Comparison of ENCODE assay signal across 9 cellular contexts in the genomic region with DNA sequence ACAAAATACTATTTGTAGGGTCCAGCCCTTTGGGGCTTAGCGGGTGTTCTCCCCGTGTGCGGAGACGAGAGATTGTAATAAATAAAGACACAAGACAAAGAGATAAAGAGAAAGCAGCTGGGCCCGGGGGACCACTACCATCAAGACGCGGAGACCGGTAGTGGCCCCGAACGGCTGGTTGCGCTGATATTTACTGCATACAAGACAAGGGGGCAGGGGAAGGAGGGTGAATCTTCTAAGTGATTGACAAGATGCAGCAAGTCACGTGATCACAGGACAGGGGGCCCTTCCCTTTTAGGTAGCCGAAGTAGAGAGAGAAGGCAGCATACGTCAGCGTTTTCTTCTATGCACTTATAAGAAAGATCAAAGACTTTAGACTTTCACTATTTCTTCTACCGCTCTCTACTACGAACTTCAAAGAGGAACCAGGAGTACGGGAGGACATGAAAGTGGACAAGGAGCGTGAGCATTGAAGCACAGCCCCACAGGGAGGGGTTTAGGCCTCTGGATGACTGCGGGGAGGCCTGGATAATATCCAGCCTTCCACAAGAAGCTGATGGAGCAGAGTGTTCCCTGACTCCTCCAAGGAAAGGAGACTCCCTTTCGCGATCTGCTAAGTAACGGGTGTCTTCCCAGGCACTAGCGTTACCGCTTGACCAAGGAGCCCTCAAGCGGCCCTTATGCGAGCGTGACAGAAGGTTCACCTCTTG. TPM values are rescaled to one million over a fixed set of nuclear protein-coding genes. Genes with fewer than 3 reads are reported as not detected.
DNase-seq lines count a peak whose midpoint lies in the region; ATAC-seq and TF ChIP-seq lines count a peak whose summit lies in the region.
"Not testable (repeated sequence)": the region's sequence is repeated elsewhere in the genome, so short reads cannot be mapped to it uniquely, and the experiment has no call there.
"Had no signal": no experiment of that assay in that cellular context is flagged by ENCODE, and none has a peak within 500 bp of the region (broad histone marks: within the 10 kb centered on the region; RNA-seq: fewer than 3 reads in every experiment).

No MANE protein-coding gene starts in this region.

- DNase-seq in GM12865 (ENCODE audit: low read depth) (peak; percentile 18), T-cell (peak in 22 of 34 experiments; percentile 6 to 49 (median 24))
- peak; percentile 38 for DNase-seq in activated CD4-positive, alpha-beta T cell treated with anti-CD3 and anti-CD28 coated beads, Interleukin-2, amount 50 U/mL, for 1 hour
- peak; percentile 72 for DNase-seq in activated effector memory CD4-positive, alpha-beta T cell treated with anti-CD3 and anti-CD28 coated beads, Interleukin-2, amount 50 U/mL, for 16 hours
- DNase-seq in effector CD8-positive, alpha-beta T cell (lab: John Stamatoyannopoulos, UW), result peak; percentile 5
- DNase-seq in mesothelial cell of epicardium (ENCODE audit: low spot score in 2 of 2, unreplicated experiment in 2 of 2), result not testable (repeated sequence)
- peak; percentile 22 for DNase-seq in stimulated activated naive CD8-positive, alpha-beta T cell treated with anti-CD3 and anti-CD28 coated beads, Interleukin-15, Interleukin-2, amounts not matched to agents 100 U/mL and 50 U/mL, for 24 hours

- H3K36me3 Mint-ChIP-seq in T-cell, mesothelial cell of epicardium: not testable (repeated sequence)

- TF ChIP-seq CTCF in GM12865 (IDR thresholded peaks at IDR 0.05; ENCODE audit: insufficient read depth, low read depth, low read length, missing control alignments); mesothelial cell of epicardium (IDR thresholded peaks at IDR 0.05; ENCODE audit: unreplicated experiment): not testable (repeated sequence)

- H3K4me1 Mint-ChIP-seq in T-cell (peaks cover 5 to 15% (median 14%) of the 10 kb centered on the region in 3 donors), mesothelial cell of epicardium (peaks cover 11% of the 10 kb centered on the region)

- H3K4me3 Mint-ChIP-seq in T-cell, result not testable (repeated sequence)
- peak overlapping the region; percentile 40 for H3K4me3 Mint-ChIP-seq in mesothelial cell of epicardium

- CTCF ChIA-PET in T-cell (lab: Charles Lee), result not testable (repeated sequence)

- H3K4me3 ChIP-seq in GM12865 (ENCODE audit: low read depth, low read length), result not testable (repeated sequence)

- POLR2A ChIA-PET in T-cell (lab: Charles Lee), result not testable (repeated sequence)

- H3K27me3 Mint-ChIP-seq in T-cell, result peaks cover 9 to 24% of the 10 kb centered on the region in 2 donors
- peaks cover 12% of the 10 kb centered on the region for H3K27me3 Mint-ChIP-seq in mesothelial cell of epicardium (ENCODE audit: low read depth)

- H3K9me3 Mint-ChIP-seq in T-cell, mesothelial cell of epicardium: not testable (repeated sequence)

- not testable (repeated sequence) for ATAC-seq in T-cell (replicated peaks in 1 of 4); stimulated activated naive CD8-positive, alpha-beta T cell treated with anti-CD3 and anti-CD28 coated beads, Interleukin-15, Interleukin-2, amounts not matched to agents 100 U/mL and 50 U/mL, for 24 hours

- not testable (repeated sequence) for H3K27ac Mint-ChIP-seq in T-cell
- peak overlapping the region; percentile 20 for H3K27ac Mint-ChIP-seq in mesothelial cell of epicardium

RNA-seq across cellular contexts. Expression of gene CLEC10A, which starts 11.4 kb away (rescaled TPM):
- total RNA-seq in T-cell, result not detected
- total RNA-seq in mesothelial cell of epicardium, result not detected in 3 replicates
- total RNA-seq: B cell, OCI-LY7 had no signal

RNA-seq across cellular contexts. Expression of gene ASGR2, which starts 23.2 kb away (rescaled TPM):
- under 1 TPM in 4 of 5 donors, not detected in 1; 0.25 to 0.55 (median 0.47) TPM for total RNA-seq in T-cell
- total RNA-seq in mesothelial cell of epicardium, result not detected in 3 replicates
- total RNA-seq: B cell, OCI-LY7 had no signal

RNA-seq across cellular contexts. Expression of gene SLC16A11, which starts 47.6 kb away (rescaled TPM):
- 1 to 10 TPM; 1.4 to 2.2 (median 1.8) TPM for total RNA-seq in T-cell
- 4.1 to 5.1 TPM (median 4.2 TPM) in 3 replicates for total RNA-seq in mesothelial cell of epicardium
- total RNA-seq: OCI-LY7 had no signal

RNA-seq across cellular contexts. Expression of gene SLC16A13, which starts 55.7 kb away (rescaled TPM):
- total RNA-seq in T-cell (10 to 100 TPM in 3 of 5 donors, 1 to 10 TPM in 2; 3.8 to 17.6 (median 15.4) TPM), mesothelial cell of epicardium (10.4 to 10.7 TPM (median 10.7 TPM) in 3 replicates)
